Comparison of ENCODE assay signal across 25 cellular contexts in genomic region chr14:102452302-102452701, GRCh38.
"Had no signal": no experiment of that assay in that cellular context is flagged by ENCODE, and none has a peak within 500 bp of the region (broad histone marks: within the 10 kb centered on the region; RNA-seq: fewer than 3 reads in every experiment).

No MANE protein-coding gene starts in this region.

- H3K4me2 ChIP-seq: smooth muscle cell had no signal

- H2AFZ ChIP-seq: parathyroid adenoma had no signal

- H3K4me3 ChIP-seq: left ventricle myocardium inferior, lower lobe of right lung, mucosa of descending colon, right lobe of liver, smooth muscle cell, suprapubic skin, transverse colon had no signal

- H3K9me3 ChIP-seq: left ventricle myocardium inferior, lower lobe of right lung, mucosa of descending colon, neutrophil, right lobe of liver, suprapubic skin, transverse colon had no signal

- H3K4me1 ChIP-seq: lower lobe of right lung, parathyroid adenoma, right lobe of liver, suprapubic skin, transverse colon had no signal

- ATAC-seq: effector memory CD8-positive, alpha-beta T cell; left colon; lower lobe of right lung; mucosa of descending colon; natural killer cell treated with Interleukin-12 subunit alpha and Interleukin-12 subunit beta and Interleukin-15 and Interleukin-18, amount 100 ng/mL, for 72 hours; stimulated activated naive CD8-positive, alpha-beta T cell treated with anti-CD3 and anti-CD28 coated beads, Interleukin-15, amount 100 ng/mL, for 72 hours had no signal

- H3K27me3 ChIP-seq: neutrophil, right lobe of liver, suprapubic skin, transverse colon had no signal

- H3K79me2 ChIP-seq: parathyroid adenoma had no signal

- H3K27ac ChIP-seq: left ventricle myocardium inferior, lower lobe of right lung, neutrophil, parathyroid adenoma, right lobe of liver, suprapubic skin, transverse colon had no signal

- DNase-seq: cortex of kidney; effector memory CD8-positive, alpha-beta T cell; erythroblast; hypothalamus; immature natural killer cell; islet precursor cell; kidney glomerular epithelial cell; left colon; left ventricle myocardium inferior; lower lobe of right lung; naive B cell; stimulated activated CD4-positive, alpha-beta T cell treated with anti-CD3 and anti-CD28 coated beads, Interleukin-12 subunit alpha, Interleukin-12 subunit beta, amount 100 ng/mL, for 4 hours; stimulated activated CD4-positive, alpha-beta T cell treated with anti-CD3 and anti-CD28 coated beads, Interleukin-1b, Interleukin-23, amount 100 ng/mL, for 48 hours; stimulated activated CD4-positive, alpha-beta T cell treated with anti-CD3 and anti-CD28 coated beads, Interleukin-4, amount 100 ng/mL, for 1 hour; stimulated activated CD8-positive, alpha-beta memory T cell treated with anti-CD3 and anti-CD28 coated beads, Interleukin-4, amount 100 ng/mL, for 48 hours; stimulated activated naive CD4-positive, alpha-beta T cell; stimulated activated naive CD8-positive, alpha-beta T cell treated with anti-CD3 and anti-CD28 coated beads, Interleukin-15, amount 100 ng/mL, for 72 hours; transverse colon had no signal

- H3K9ac ChIP-seq: parathyroid adenoma had no signal
